Comparison of ENCODE assay signal across 11 cellular contexts in genomic region chr17:348692-349425, GRCh38. TPM values are rescaled to one million over a fixed set of nuclear protein-coding genes. Genes with fewer than 3 reads are reported as not detected.
DNase-seq lines count a peak whose midpoint lies in the region; ATAC-seq and TF ChIP-seq lines count a peak whose summit lies in the region.
"Had no signal": no experiment of that assay in that cellular context is flagged by ENCODE, and none has a peak within 500 bp of the region (broad histone marks: within the 10 kb centered on the region; RNA-seq: fewer than 3 reads in every experiment).

No MANE protein-coding gene starts in this region.

- H3K4me2 ChIP-seq in osteoblast (ENCODE audit: insufficient read depth, low read length) (no peak overlapping the region), OCI-LY7 (ENCODE audit: low read length) (no peak overlapping the region)

- H3K79me2 ChIP-seq in osteoblast (ENCODE audit: insufficient read depth, low read length): no peaks in the 10 kb centered on the region
- H3K79me2 ChIP-seq in OCI-LY7 (ENCODE audit: insufficient read depth, low read depth, low read length): no peaks in the 10 kb centered on the region

- H3K4me3 ChIP-seq in Panc1 (ENCODE audit: low read depth in 2 of 2, low read length in 2 of 2) (no peak overlapping the region), osteoblast (ENCODE audit: insufficient read depth, low read length) (no peak overlapping the region), OCI-LY7 (ENCODE audit: low read depth, low read length, poor library complexity, severe bottlenecking) (no peak overlapping the region)

- H2AFZ ChIP-seq in osteoblast (ENCODE audit: low read length): no peak overlapping the region
- H2AFZ ChIP-seq in OCI-LY7 (ENCODE audit: low read length): no peak overlapping the region

- H4K20me1 ChIP-seq in osteoblast (ENCODE audit: insufficient read depth, low read length) (no peaks in the 10 kb centered on the region), OCI-LY7 (ENCODE audit: insufficient read depth, low read length) (no peaks in the 10 kb centered on the region)

- ATAC-seq in Panc1 (peak; percentile 42; the same call in 1 of the 2 replicates), Right ventricle myocardium superior (ENCODE audit: poor library complexity) (peak; percentile 27), HG02885 (IDR thresholded peaks at IDR 0.05; ENCODE audit: poor library complexity, unreplicated experiment) (no peak), GM18511 (IDR thresholded peaks at IDR 0.05; ENCODE audit: unreplicated experiment) (no peak)
- ATAC-seq: naive thymus-derived CD8-positive, alpha-beta T cell had no signal

- H3K27ac ChIP-seq in Panc1 (ENCODE audit: low read length) (no peak overlapping the region), osteoblast (ENCODE audit: low read depth, low read length) (no peak overlapping the region), OCI-LY7 (ENCODE audit: low read depth, low read length, poor library complexity, severe bottlenecking) (no peak overlapping the region)

- H3K27me3 ChIP-seq in Panc1 (ENCODE audit: control insufficient read depth, insufficient read depth, low read length) (no peaks in the 10 kb centered on the region), osteoblast (ENCODE audit: insufficient read depth, low read length) (no peaks in the 10 kb centered on the region)

- CTCF ChIA-PET in Panc1 (lab: Charles Lee) (no interaction called here), OCI-LY7 (lab: Charles Lee; ENCODE audit: unreplicated experiment) (no interaction called here)

- no peak for TF ChIP-seq CTCF in Panc1 (IDR thresholded peaks at IDR 0.05)
- TF ChIP-seq CTCF in osteoblast (IDR thresholded peaks at IDR 0.05; ENCODE audit: extremely low read depth, low read depth, low read length): no peak
- TF ChIP-seq CTCF in OCI-LY7 (conservative IDR thresholded peaks at IDR 0.05; ENCODE audit: low read length): no peak

- intact Hi-C loops in Panc1 (cut with micrococcal nuclease; ENCODE audit: unreplicated experiment): no loop called here
- intact Hi-C loops in Right ventricle myocardium superior (cut with DNase I): no loop called here
- intact Hi-C loops in OCI-LY7 (cut with micrococcal nuclease; ENCODE audit: unreplicated experiment): no loop called here

- H3K4me1 ChIP-seq in Panc1 (ENCODE audit: control insufficient read depth, insufficient read depth, low read length): peaks cover 6% of the 10 kb centered on the region; the same call in 1 of the 2 replicates
- peaks cover 7% of the 10 kb centered on the region for H3K4me1 ChIP-seq in osteoblast (ENCODE audit: insufficient read depth, low read length)
- no peaks in the 10 kb centered on the region for H3K4me1 ChIP-seq in OCI-LY7 (ENCODE audit: insufficient read depth, low read length, poor library complexity, severe bottlenecking)

- POLR2A ChIA-PET in Panc1 (lab: Charles Lee): no interaction called here
- POLR2A ChIA-PET in OCI-LY7 (lab: Charles Lee): interaction anchor here (0.5 kb wide), 1 partner anchor 729 kb away, joined by 4 read pairs; no protein-coding TSS in a partner anchor

- no peaks in the 10 kb centered on the region for H3K9me2 ChIP-seq in OCI-LY7 (ENCODE audit: insufficient read depth, low read length)

- no peaks in the 10 kb centered on the region for H3K9me3 ChIP-seq in Panc1 (ENCODE audit: control insufficient read depth, insufficient read depth, low read depth, low read length)
- H3K9me3 ChIP-seq in osteoblast (ENCODE audit: low read depth, low read length): no peaks in the 10 kb centered on the region
- H3K9me3 ChIP-seq in OCI-LY7 (ENCODE audit: low read length): no peaks in the 10 kb centered on the region

- BruUV-seq in Panc1 (replicated peaks; lab: Mats Ljungman, UMichigan): no TSS peak
- no TSS peak for BruUV-seq in OCI-LY7 (replicated peaks; lab: Mats Ljungman, UMichigan)

- no peaks in the 10 kb centered on the region for H3K36me3 ChIP-seq in Panc1 (ENCODE audit: control insufficient read depth, insufficient read depth, low read length)
- no peaks in the 10 kb centered on the region for H3K36me3 ChIP-seq in osteoblast (ENCODE audit: insufficient read depth, low read length)
- no peaks in the 10 kb centered on the region for H3K36me3 ChIP-seq in OCI-LY7 (ENCODE audit: insufficient read depth, low read length)

- DNase-seq in COLO668 (lab: John Stamatoyannopoulos, UW; ENCODE audit: unreplicated experiment) (peak; percentile 44), Panc1 (ENCODE audit: low read depth, low spot score) (no peak), Right ventricle myocardium superior (peak; percentile 47), osteoblast (ENCODE audit: insufficient read length, low spot score, missing footprints) (peak; percentile 30), OCI-LY7 (ENCODE audit: low spot score) (no peak)
- no peak for DNase-seq in stimulated activated naive CD4-positive, alpha-beta T cell treated with Interleukin-2 at 50 U/mL for 16 hours (lab: John Stamatoyannopoulos, UW)
- DNase-seq: C1 segment of cervical spinal cord; foreskin melanocyte; naive thymus-derived CD8-positive, alpha-beta T cell had no signal

- in situ Hi-C loops in Panc1 (cut with HindIII; ENCODE audit: low pct_unique_long_range_greater_than_20kb, low sequenced_read_pairs): no loop called here

RNA-seq across cellular contexts. Expression of gene RPH3AL, which starts 3.7 kb away (rescaled TPM):
- total RNA-seq in Panc1 (2021; ENCODE audit: unreplicated experiment) (2.2 TPM), Right ventricle myocardium superior (4.6 TPM), osteoblast (2.9 and 3.2 TPM in 2 replicates), OCI-LY7 (2022) (2.0 and 2.2 TPM in 2 replicates)
- 2.9 TPM for polyA plus RNA-seq in Panc1 (2012; ENCODE audit: insufficient read length)
- total RNA-seq in OCI-LY7 (2014; rRNA removed; shearing (Covaris generic)): 1.0 and 5.9 TPM in 2 replicates

Comparison
In these comparisons a context has a peak if more than half of its experiments do, and no peak if none do; other contexts are left out.
1. DNase-seq: peak in COLO668 (single experiment), Right ventricle myocardium superior (single experiment) and osteoblast (single experiment); none in Panc1 (single experiment), stimulated activated naive CD4-positive, alpha-beta T cell treated with Interleukin-2 at 50 U/mL for 16 hours (single experiment) and OCI-LY7 (single experiment).
2. ATAC-seq: peak in Panc1 (single experiment) and Right ventricle myocardium superior (single experiment); none in HG02885 (single experiment) and GM18511 (single experiment).